ENCODE assay signal across 10 cellular contexts in the genomic region with DNA sequence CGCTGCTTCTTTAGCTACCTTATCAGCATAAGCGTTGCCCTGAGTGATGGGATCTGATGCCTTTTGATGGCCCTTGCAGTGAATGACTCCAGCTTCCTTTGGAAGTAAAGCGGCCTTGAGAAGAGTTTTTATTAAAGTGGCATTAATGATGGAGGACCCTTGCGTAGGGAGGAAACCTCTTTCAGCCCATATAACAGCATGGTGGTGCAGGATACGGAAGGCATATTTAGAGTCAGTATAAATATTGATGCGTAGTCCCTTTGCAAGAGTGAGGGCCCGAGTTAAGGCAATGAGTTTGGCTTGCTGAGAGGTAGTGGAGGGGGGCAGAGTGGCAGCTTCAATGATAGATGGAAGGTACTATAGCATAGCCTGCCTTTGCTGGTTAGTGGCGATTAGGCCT. TPM values are rescaled to one million over a fixed set of nuclear protein-coding genes. Genes with fewer than 3 reads are reported as not detected.
DNase-seq lines count a peak whose midpoint lies in the region; ATAC-seq, FAIRE-seq and TF ChIP-seq lines count a peak whose summit lies in the region.
"Not testable (repeated sequence)": the region's sequence is repeated elsewhere in the genome, so short reads cannot be mapped to it uniquely, and the experiment has no call there.
"Had no signal": no experiment of that assay in that cellular context is flagged by ENCODE, and none has a peak within 500 bp of the region (broad histone marks: within the 10 kb centered on the region; RNA-seq: fewer than 3 reads in every experiment).

No MANE protein-coding gene starts in this region.

- H3K9me2 ChIP-seq in HCT116 (ENCODE audit: insufficient read depth), result not testable (repeated sequence)

- intact Hi-C loops in HCT116 (cut with micrococcal nuclease); K562 (cut with micrococcal nuclease): not testable (repeated sequence)

- not testable (repeated sequence) for TF ChIP-seq CTCF in DND-41 (IDR thresholded peaks at IDR 0.05; ENCODE audit: borderline replicate concordance, extremely low read depth, low read length, poor library complexity, severe bottlenecking); HCT116 (IDR thresholded peaks at IDR 0.05 in 2 of 3, conservative IDR thresholded peaks at IDR 0.05 in 1 of 3; ENCODE audit: borderline replicate concordance in 1 of 3, insufficient read depth in 1 of 3, low read depth in 2 of 3, low read length in 2 of 3); HEK293 (tag by site-specific recombination; IDR thresholded peaks at IDR 0.05); K562 (IDR thresholded peaks at IDR 0.05 in 2 of 3, conservative IDR thresholded peaks at IDR 0.05 in 1 of 3; ENCODE audit: insufficient read depth in 2 of 3, low read depth in 1 of 3, low read length in 3 of 3)

- not testable (repeated sequence) for H3K4me3 ChIP-seq in DND-41 (ENCODE audit: low read depth in 1 of 2, low read length in 2 of 2); HCT116 (replicated peaks in 1 of 2; ENCODE audit: low read depth in 1 of 2, low read length in 2 of 2); HEK293 (ENCODE audit: low read depth, low read length); K562

- not testable (repeated sequence) for H3K9ac ChIP-seq in DND-41 (ENCODE audit: low read depth, low read length); HCT116 (ENCODE audit: low read length); K562 (ENCODE audit: insufficient read depth in 1 of 2, low read depth in 2 of 2, low read length in 2 of 2)

- H3K27me3 ChIP-seq in DND-41 (ENCODE audit: insufficient read depth, low read length, poor library complexity); HCT116 (ENCODE audit: insufficient read depth, low read length); K562 (ENCODE audit: control insufficient read depth in 2 of 2, insufficient read depth in 2 of 2, low read length in 2 of 2): not testable (repeated sequence)

- FAIRE-seq in K562 (lab: Jason Lieb, UNC), result not testable (repeated sequence)

- not testable (repeated sequence) for H3K4me2 ChIP-seq in DND-41 (ENCODE audit: insufficient read depth, low read length); HCT116 (ENCODE audit: low read length); K562 (ENCODE audit: insufficient read depth, low read length)

- RAD21 ChIA-PET in HCT116 (lab: Charles Lee; ENCODE audit: low non-redundant PET in 1 of 2, low total read pairs in 2 of 2, uncharacterized antibody in 2 of 2, unreplicated experiment in 2 of 2), result not testable (repeated sequence)

- H3K79me2 ChIP-seq in DND-41 (ENCODE audit: insufficient read depth, low read length); HCT116 (ENCODE audit: insufficient read depth, low read length); K562 (ENCODE audit: control insufficient read depth, insufficient read depth, low read length): not testable (repeated sequence)

- TF ChIP-seq POLR2A in HCT116 (IDR thresholded peaks at IDR 0.05; ENCODE audit: borderline replicate concordance, extremely low read depth, insufficient read depth, insufficient read length); K562 (conservative IDR thresholded peaks at IDR 0.05): not testable (repeated sequence)

- DNase-seq in DND-41, result peak; percentile 16
- not testable (repeated sequence) for DNase-seq in HCT116 (ENCODE audit: low read depth, low spot score); K562 (ENCODE audit: extremely low read depth in 1 of 4, low spot score in 3 of 4)

- not testable (repeated sequence) for ATAC-seq in DND-41 (ENCODE audit: insufficient read depth, low read depth); HCT116; K562

- POLR2A ChIA-PET in HCT116 (lab: Charles Lee); HEK293 (lab: Yijun Ruan, JAX); K562 (lab: Yijun Ruan, JAX): not testable (repeated sequence)

- WGBS in K562 (ENCODE audit: insufficient coverage, low coverage, missing lambda C conversion rate), result 0% methylated on average over 8 of the region's 8 CpGs

- H2AFZ ChIP-seq in DND-41 (ENCODE audit: low read depth, low read length); HCT116 (ENCODE audit: low read depth, low read length, poor library complexity, severe bottlenecking); K562 (ENCODE audit: low read depth, low read length): not testable (repeated sequence)

- CTCF ChIA-PET in HCT116 (lab: Charles Lee); HEK293 (lab: Yijun Ruan, JAX); K562 (lab: Yijun Ruan, JAX; ENCODE audit: low intra/inter-chr PET ratio): not testable (repeated sequence)

- BruUV-seq in HCT116 (replicated peaks; lab: Mats Ljungman, UMichigan); K562 (replicated peaks; lab: Mats Ljungman, UMichigan): not testable (repeated sequence)

- H4K20me1 ChIP-seq in DND-41 (ENCODE audit: insufficient read depth, low read length); HCT116 (ENCODE audit: insufficient read depth); K562 (replicated peaks; ENCODE audit: control insufficient read depth, insufficient read depth, low read length): not testable (repeated sequence)

- not testable (repeated sequence) for TF ChIP-seq EP300 in K562 (IDR thresholded peaks at IDR 0.05; ENCODE audit: low read length)

- not testable (repeated sequence) for H3K9me1 ChIP-seq in K562 (ENCODE audit: control insufficient read depth, insufficient read depth, low read length)

- not testable (repeated sequence) for TF ChIP-seq RAD21 in HCT116 (IDR thresholded peaks at IDR 0.05; ENCODE audit: low read depth); K562 (CRISPR knock-in tag; conservative IDR thresholded peaks at IDR 0.05 in 1 of 2, IDR thresholded peaks at IDR 0.05 in 1 of 2)

- H3K27ac ChIP-seq in DND-41 (ENCODE audit: low read length); HCT116 (ENCODE audit: low read depth, low read length); HEK293 (ENCODE audit: extremely low read depth, low read depth, low read length); K562 (ENCODE audit: extremely low read depth, low read depth, low read length): not testable (repeated sequence)

- H3K36me3 ChIP-seq in DND-41 (ENCODE audit: insufficient read depth, low read length); HCT116 (ENCODE audit: control insufficient read depth in 1 of 2, insufficient read depth in 2 of 2, low read length in 2 of 2); HEK293 (ENCODE audit: control insufficient read depth in 2 of 2, insufficient read depth in 1 of 2, low read length in 2 of 2); K562 (ENCODE audit: control insufficient read depth, insufficient read depth, low read length): not testable (repeated sequence)

- in situ Hi-C loops in K562 (cut with MboI), result not testable (repeated sequence)

- H3K9me3 ChIP-seq in DND-41 (ENCODE audit: insufficient read depth, low read length, severe bottlenecking), result peaks cover 29% of the 10 kb centered on the region
- H3K9me3 ChIP-seq in HCT116 (ENCODE audit: control insufficient read depth in 1 of 2, insufficient read depth in 1 of 2, low read depth in 1 of 2, low read length in 2 of 2); HEK293 (ENCODE audit: control insufficient read depth, insufficient read depth, low read depth, low read length); K562 (replicated peaks; ENCODE audit: control insufficient read depth, insufficient read depth, low read depth, low read length): not testable (repeated sequence)

- H3K4me1 ChIP-seq in DND-41 (ENCODE audit: insufficient read depth, low read length); HCT116 (ENCODE audit: control insufficient read depth in 1 of 2, insufficient read depth in 2 of 2, low read length in 2 of 2); HEK293 (ENCODE audit: control insufficient read depth, insufficient read depth, low read length); K562 (replicated peaks in 1 of 2; ENCODE audit: control insufficient read depth in 2 of 2, insufficient read depth in 2 of 2, low read length in 2 of 2): not testable (repeated sequence)

TF ChIP-seq in HCT116, 20 proteins besides CTCF, POLR2A, EP300 and RAD21:
- peak; percentile 46; the same call in 1 of the 2 replicates for TF ChIP-seq CBX3 (IDR thresholded peaks at IDR 0.05; ENCODE audit: low read depth)

TF ChIP-seq in HEK293, 187 proteins besides CTCF, POLR2A, EP300 and RAD21:
- peak; percentile 86 for TF ChIP-seq ZNF600 (tag by site-specific recombination; IDR thresholded peaks at IDR 0.05)

TF ChIP-seq in K562, 482 proteins besides CTCF, POLR2A, EP300 and RAD21:
- TF ChIP-seq CBX5 (IDR thresholded peaks at IDR 0.05; ENCODE audit: borderline replicate concordance, low read depth), result 0 out of 2 replicates have a peak, but pooled peaks have one; percentile 50
TF ChIP-seq in K562: peak in this region for 1; not testable (repeated sequence) for 481.

RNA-seq across cellular contexts. Expression of gene KCNK12, which starts 15.8 kb away (rescaled TPM):
- total RNA-seq in HCT116 (2021; ENCODE audit: unreplicated experiment) (not detected), K562 (2014; rRNA removed) (not detected in 2 replicates), K562 (2014; rRNA removed; fragmentation: Illumina TruSeq; extraction: Trizol) (not detected in 2 replicates), K562 (2015; rRNA removed; fragmentation: Illumina TruSeq; extraction: Trizol) (not detected in 2 replicates), K562 (2021) (not detected in 2 replicates)
- not detected in 2 replicates for polyA plus RNA-seq in HCT116 (2012)
- total RNA-seq in K562 (2011; cell fraction: chromatin; rRNA removed; ENCODE audit: low replicate concordance), result not detected in 2 replicates
- under 0.01 TPM in 1 of 2 replicates, not detected in the other for total RNA-seq in K562 (2011; cell fraction: nucleolus; rRNA removed)
- 0.15 TPM in 1 of 2 replicates, not detected in the other for total RNA-seq in K562 (2011; cell fraction: nucleoplasm; rRNA removed)
- polyA plus RNA-seq in K562 (2011; rRNA removed) (not detected in 2 replicates), K562 (2014; fragmentation: Illumina TruSeq; extraction: Trizol) (not detected in 2 replicates), K562 (2014; fragmentation: Nextera tagmentation; extraction: Ambion mirVana) (under 1 TPM in 1 of 2 experiments, not detected in 1; 0.04 TPM), K562 (2014; rRNA removed) (not detected in 2 replicates)
- polyA plus RNA-seq in K562 (2011; cell fraction: cytosol; rRNA removed), result not detected in 2 replicates
- not detected in 2 replicates for polyA plus RNA-seq in K562 (2011; cell fraction: nucleus; rRNA removed)
- polyA plus RNA-seq in K562 (2012), result 0.13 and 0.22 TPM in 2 replicates
- not detected in 2 replicates for polyA minus RNA-seq in K562 (2011; rRNA and poly(A)+ RNA removed)
- not detected in 2 replicates for polyA minus RNA-seq in K562 (2011; cell fraction: cytosol; rRNA and poly(A)+ RNA removed)
- polyA minus RNA-seq in K562 (2011; cell fraction: nucleus; rRNA and poly(A)+ RNA removed), result under 0.01 and 0.11 TPM in 2 replicates
- total RNA-seq: A172, A673, Caco-2, Calu3 had no signal
- polyA plus RNA-seq: BJ, CD14-positive monocyte had no signal
